ENCODE assay signal across 19 cellular contexts in genomic region chr5:160087244-160087643, GRCh38.
"Had no signal": no experiment of that assay in that cellular context is flagged by ENCODE, and none has a peak within 500 bp of the region (broad histone marks: within the 10 kb centered on the region; RNA-seq: fewer than 3 reads in every experiment).

No MANE protein-coding gene starts in this region.

- H3K4me3 Mint-ChIP-seq: memory B cell; natural killer cell; stimulated activated naive B cell treated with anti-CD40 and anti-IgM and Interleukin-4, amounts not matched to agents 10 μg/mL and 1 μg/mL and 100 μg/mL, for 72 hours; stimulated activated naive CD8-positive, alpha-beta T cell treated with anti-CD3 and anti-CD28 coated beads, Interleukin-15, amount 100 ng/mL, for 72 hours had no signal

- H3K27ac Mint-ChIP-seq: memory B cell; natural killer cell; stimulated activated naive B cell treated with anti-CD40 and anti-IgM and Interleukin-4, amounts not matched to agents 10 μg/mL and 1 μg/mL and 100 μg/mL, for 72 hours; stimulated activated naive CD8-positive, alpha-beta T cell treated with anti-CD3 and anti-CD28 coated beads, Interleukin-15, amount 100 ng/mL, for 72 hours had no signal

- H3K9me3 Mint-ChIP-seq: memory B cell; natural killer cell; stimulated activated naive B cell treated with anti-CD40 and anti-IgM and Interleukin-4, amounts not matched to agents 10 μg/mL and 1 μg/mL and 100 μg/mL, for 72 hours; stimulated activated naive CD8-positive, alpha-beta T cell treated with anti-CD3 and anti-CD28 coated beads, Interleukin-15, amount 100 ng/mL, for 72 hours had no signal

- H3K4me3 ChIP-seq: coronary artery, heart left ventricle, left lung, lower lobe of right lung, testis, tibial nerve, upper lobe of right lung had no signal

- H3K36me3 Mint-ChIP-seq: natural killer cell had no signal

- DNase-seq: central memory CD4-positive, alpha-beta T cell; effector CD4-positive, alpha-beta T cell; heart left ventricle; hippocampal formation; left lung; lower lobe of right lung; natural killer cell; occipital lobe; stimulated activated CD4-positive, alpha-beta T cell treated with anti-CD3 and anti-CD28 coated beads, Interleukin-2, amount 100 ng/mL, for 24 hours; stimulated activated CD4-positive, alpha-beta T cell treated with anti-CD3 and anti-CD28 coated beads, Interleukin-4, amount 100 ng/mL, for 4 hours; stimulated activated naive B cell treated with anti-CD40 and anti-IgM and Interleukin-4, amounts not matched to agents 10 μg/mL and 1 μg/mL and 100 μg/mL, for 72 hours; stimulated activated naive CD8-positive, alpha-beta T cell treated with anti-CD3 and anti-CD28 coated beads, Interleukin-15, amount 100 ng/mL, for 72 hours; testis; upper lobe of right lung had no signal

- ATAC-seq: heart left ventricle; left lung; lower lobe of right lung; natural killer cell; sciatic nerve; stimulated activated naive B cell treated with anti-CD40 and anti-IgM and Interleukin-4, amounts not matched to agents 10 μg/mL and 1 μg/mL and 100 μg/mL, for 72 hours; stimulated activated naive CD8-positive, alpha-beta T cell treated with anti-CD3 and anti-CD28 coated beads, Interleukin-15, amount 100 ng/mL, for 72 hours; upper lobe of right lung had no signal

- H3K27me3 ChIP-seq: heart left ventricle, left lung, testis, tibial nerve, upper lobe of right lung had no signal

- H3K4me1 Mint-ChIP-seq: natural killer cell had no signal

- H3K4me1 ChIP-seq: testis had no signal

- H3K27me3 Mint-ChIP-seq: memory B cell; stimulated activated naive B cell treated with anti-CD40 and anti-IgM and Interleukin-4, amounts not matched to agents 10 μg/mL and 1 μg/mL and 100 μg/mL, for 72 hours; stimulated activated naive CD8-positive, alpha-beta T cell treated with anti-CD3 and anti-CD28 coated beads, Interleukin-15, amount 100 ng/mL, for 72 hours had no signal

- H3K27ac ChIP-seq: coronary artery, heart left ventricle, left lung, lower lobe of right lung, parathyroid adenoma, testis, tibial nerve, upper lobe of right lung had no signal

- H3K9me3 ChIP-seq: heart left ventricle, left lung, lower lobe of right lung, testis, tibial nerve, upper lobe of right lung had no signal
